Comparison of ENCODE assay signal across 2 cellular contexts in the genomic region with DNA sequence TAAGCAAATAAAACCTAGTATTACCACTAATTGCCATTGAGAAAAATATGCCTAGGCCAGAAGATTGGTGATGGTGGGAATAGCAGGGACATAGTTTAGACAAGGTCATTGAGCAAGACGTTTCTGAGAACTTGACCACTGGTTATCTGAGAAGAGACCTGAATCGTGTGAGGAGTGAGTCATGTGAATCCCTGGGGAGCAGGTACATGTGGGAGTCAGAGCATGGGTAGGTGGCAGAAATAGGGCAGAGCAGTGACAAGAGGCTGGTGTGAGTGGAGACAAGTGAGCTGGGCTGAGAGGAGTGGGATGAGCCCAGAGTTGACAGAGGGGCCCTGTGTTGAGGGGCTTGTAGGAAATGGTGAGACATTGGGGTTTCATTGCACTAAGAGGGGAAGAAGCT.
TF ChIP-seq lines count a peak whose summit lies in the region.

No MANE protein-coding gene starts in this region.

TF ChIP-seq in HepG2, 621 proteins besides CTCF, POLR2A, EP300 and RAD21:
- TF ChIP-seq POLR2AphosphoS5 (IDR thresholded peaks at IDR 0.05; ENCODE audit: low read depth, low read length) (peak; percentile 23; the same call in 1 of the 2 replicates), ARNT (IDR thresholded peaks at IDR 0.05) (no peak), POLR2G (IDR thresholded peaks at IDR 0.05; ENCODE audit: low read depth, low read length) (peak; percentile 46; the same call in 1 of the 2 replicates), RBM22 (optimal IDR thresholded peaks at IDR 0.05; ENCODE audit: low read length) (peak; percentile 79), SSRP1 (CRISPR knock-in tag; IDR thresholded peaks at IDR 0.05) (0 out of 2 replicates have a peak, but pooled peaks have one; percentile 32)
- TF ChIP-seq, protein P1, sequence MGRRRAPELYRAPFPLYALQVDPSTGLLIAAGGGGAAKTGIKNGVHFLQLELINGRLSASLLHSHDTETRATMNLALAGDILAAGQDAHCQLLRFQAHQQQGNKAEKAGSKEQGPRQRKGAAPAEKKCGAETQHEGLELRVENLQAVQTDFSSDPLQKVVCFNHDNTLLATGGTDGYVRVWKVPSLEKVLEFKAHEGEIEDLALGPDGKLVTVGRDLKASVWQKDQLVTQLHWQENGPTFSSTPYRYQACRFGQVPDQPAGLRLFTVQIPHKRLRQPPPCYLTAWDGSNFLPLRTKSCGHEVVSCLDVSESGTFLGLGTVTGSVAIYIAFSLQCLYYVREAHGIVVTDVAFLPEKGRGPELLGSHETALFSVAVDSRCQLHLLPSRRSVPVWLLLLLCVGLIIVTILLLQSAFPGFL (CRISPR knock-in tag; IDR thresholded peaks at IDR 0.05) = no peak
- TF ChIP-seq, protein P2, sequence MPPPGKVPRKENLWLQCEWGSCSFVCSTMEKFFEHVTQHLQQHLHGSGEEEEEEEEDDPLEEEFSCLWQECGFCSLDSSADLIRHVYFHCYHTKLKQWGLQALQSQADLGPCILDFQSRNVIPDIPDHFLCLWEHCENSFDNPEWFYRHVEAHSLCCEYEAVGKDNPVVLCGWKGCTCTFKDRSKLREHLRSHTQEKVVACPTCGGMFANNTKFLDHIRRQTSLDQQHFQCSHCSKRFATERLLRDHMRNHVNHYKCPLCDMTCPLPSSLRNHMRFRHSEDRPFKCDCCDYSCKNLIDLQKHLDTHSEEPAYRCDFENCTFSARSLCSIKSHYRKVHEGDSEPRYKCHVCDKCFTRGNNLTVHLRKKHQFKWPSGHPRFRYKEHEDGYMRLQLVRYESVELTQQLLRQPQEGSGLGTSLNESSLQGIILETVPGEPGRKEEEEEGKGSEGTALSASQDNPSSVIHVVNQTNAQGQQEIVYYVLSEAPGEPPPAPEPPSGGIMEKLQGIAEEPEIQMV (CRISPR knock-in tag; IDR thresholded peaks at IDR 0.05; ENCODE audit: low read depth) = no peak
TF ChIP-seq in HepG2: peak in this region for 4.

TF ChIP-seq in K562, 482 proteins besides CTCF, POLR2A, EP300 and RAD21 (continues in another document):
- TF ChIP-seq ELF4 (CRISPR knock-in tag; IDR thresholded peaks at IDR 0.05) (0 out of 2 replicates have a peak, but pooled peaks have one; percentile 58), CREB3L1 (IDR thresholded peaks at IDR 0.05; ENCODE audit: borderline replicate concordance, low read depth) (no peak), ZEB2 (IDR thresholded peaks at IDR 0.05) (peak; percentile 48; the same call in 1 of the 2 replicates), FOSL1 (tag; conservative IDR thresholded peaks at IDR 0.05) (peak; percentile 58), PHB2 (IDR thresholded peaks at IDR 0.05; ENCODE audit: low read depth) (no peak), IFI16 (CRISPR knock-in tag; IDR thresholded peaks at IDR 0.05) (no peak), NFYB (IDR thresholded peaks at IDR 0.05; ENCODE audit: extremely low read depth, insufficient read length) (no peak), ZNF778 (CRISPR knock-in tag; IDR thresholded peaks at IDR 0.05) (no peak), KDM4B (IDR thresholded peaks at IDR 0.05; ENCODE audit: borderline replicate concordance in 2 of 2, low read depth in 1 of 2) (no peak), MCM5 (IDR thresholded peaks at IDR 0.05; ENCODE audit: low read depth) (no peak), CBX5 (IDR thresholded peaks at IDR 0.05; ENCODE audit: borderline replicate concordance, low read depth) (no peak), CBFA2T3 (IDR thresholded peaks at IDR 0.05) (peak; percentile 12; the same call in 1 of the 2 replicates), LEF1 (IDR thresholded peaks at IDR 0.05) (no peak), ZNF277 (CRISPR knock-in tag; IDR thresholded peaks at IDR 0.05; ENCODE audit: borderline replicate concordance) (no peak), STAT6 (CRISPR knock-in tag; IDR thresholded peaks at IDR 0.05) (no peak), TARDBP (IDR thresholded peaks at IDR 0.05) (no peak), PTBP1 (IDR thresholded peaks at IDR 0.05; ENCODE audit: low read depth, low read length) (no peak), NELFE (IDR thresholded peaks at IDR 0.05; ENCODE audit: insufficient read depth, insufficient read length) (no peak), THRB (CRISPR knock-in tag; conservative IDR thresholded peaks at IDR 0.05) (no peak), ZNF140 (CRISPR knock-in tag; IDR thresholded peaks at IDR 0.05) (no peak), LCOR (CRISPR knock-in tag; IDR thresholded peaks at IDR 0.05) (no peak), WHSC1 (IDR thresholded peaks at IDR 0.05; ENCODE audit: low read length) (no peak), ZC3H8 (IDR thresholded peaks at IDR 0.05) (no peak), SIN3B (IDR thresholded peaks at IDR 0.05; ENCODE audit: low read depth) (no peak), MTA3 (IDR thresholded peaks at IDR 0.05; ENCODE audit: borderline replicate concordance) (no peak), OTX1 (CRISPR knock-in tag; IDR thresholded peaks at IDR 0.05) (peak; percentile 83), HDAC8 (tag; IDR thresholded peaks at IDR 0.05) (no peak), POLR3G (IDR thresholded peaks at IDR 0.05; ENCODE audit: extremely low read depth, insufficient read length, insufficient replicate concordance) (no peak), SREBF1 (IDR thresholded peaks at IDR 0.05; ENCODE audit: borderline replicate concordance, low read depth, low read length) (no peak), HMG20A (CRISPR knock-in tag; conservative IDR thresholded peaks at IDR 0.05) (no peak), CAMTA2 (CRISPR knock-in tag; conservative IDR thresholded peaks at IDR 0.05) (no peak), ZFP1 (CRISPR knock-in tag; IDR thresholded peaks at IDR 0.05) (no peak), GATAD2A (IDR thresholded peaks at IDR 0.05) (no peak), JUND (IDR thresholded peaks at IDR 0.05; ENCODE audit: borderline replicate concordance, low read depth, low read length) (peak; percentile 61), JUND (tag; IDR thresholded peaks at IDR 0.05; ENCODE audit: borderline replicate concordance, low read depth, low read length) (peak; percentile 55; the same call in 1 of the 3 replicates), SETDB1 (IDR thresholded peaks at IDR 0.05; ENCODE audit: low read length) (no peak), ZNF408 (CRISPR knock-in tag; IDR thresholded peaks at IDR 0.05; ENCODE audit: low read depth) (no peak)
- TF ChIP-seq, protein P3, sequence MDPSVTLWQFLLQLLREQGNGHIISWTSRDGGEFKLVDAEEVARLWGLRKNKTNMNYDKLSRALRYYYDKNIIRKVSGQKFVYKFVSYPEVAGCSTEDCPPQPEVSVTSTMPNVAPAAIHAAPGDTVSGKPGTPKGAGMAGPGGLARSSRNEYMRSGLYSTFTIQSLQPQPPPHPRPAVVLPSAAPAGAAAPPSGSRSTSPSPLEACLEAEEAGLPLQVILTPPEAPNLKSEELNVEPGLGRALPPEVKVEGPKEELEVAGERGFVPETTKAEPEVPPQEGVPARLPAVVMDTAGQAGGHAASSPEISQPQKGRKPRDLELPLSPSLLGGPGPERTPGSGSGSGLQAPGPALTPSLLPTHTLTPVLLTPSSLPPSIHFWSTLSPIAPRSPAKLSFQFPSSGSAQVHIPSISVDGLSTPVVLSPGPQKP (CRISPR knock-in tag; IDR thresholded peaks at IDR 0.05) = no peak
- TF ChIP-seq, protein P4, sequence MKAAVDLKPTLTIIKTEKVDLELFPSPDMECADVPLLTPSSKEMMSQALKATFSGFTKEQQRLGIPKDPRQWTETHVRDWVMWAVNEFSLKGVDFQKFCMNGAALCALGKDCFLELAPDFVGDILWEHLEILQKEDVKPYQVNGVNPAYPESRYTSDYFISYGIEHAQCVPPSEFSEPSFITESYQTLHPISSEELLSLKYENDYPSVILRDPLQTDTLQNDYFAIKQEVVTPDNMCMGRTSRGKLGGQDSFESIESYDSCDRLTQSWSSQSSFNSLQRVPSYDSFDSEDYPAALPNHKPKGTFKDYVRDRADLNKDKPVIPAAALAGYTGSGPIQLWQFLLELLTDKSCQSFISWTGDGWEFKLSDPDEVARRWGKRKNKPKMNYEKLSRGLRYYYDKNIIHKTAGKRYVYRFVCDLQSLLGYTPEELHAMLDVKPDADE (conservative IDR thresholded peaks at IDR 0.05; ENCODE audit: control insufficient read depth, low read depth, low read length) = no peak
- TF ChIP-seq, protein P5, sequence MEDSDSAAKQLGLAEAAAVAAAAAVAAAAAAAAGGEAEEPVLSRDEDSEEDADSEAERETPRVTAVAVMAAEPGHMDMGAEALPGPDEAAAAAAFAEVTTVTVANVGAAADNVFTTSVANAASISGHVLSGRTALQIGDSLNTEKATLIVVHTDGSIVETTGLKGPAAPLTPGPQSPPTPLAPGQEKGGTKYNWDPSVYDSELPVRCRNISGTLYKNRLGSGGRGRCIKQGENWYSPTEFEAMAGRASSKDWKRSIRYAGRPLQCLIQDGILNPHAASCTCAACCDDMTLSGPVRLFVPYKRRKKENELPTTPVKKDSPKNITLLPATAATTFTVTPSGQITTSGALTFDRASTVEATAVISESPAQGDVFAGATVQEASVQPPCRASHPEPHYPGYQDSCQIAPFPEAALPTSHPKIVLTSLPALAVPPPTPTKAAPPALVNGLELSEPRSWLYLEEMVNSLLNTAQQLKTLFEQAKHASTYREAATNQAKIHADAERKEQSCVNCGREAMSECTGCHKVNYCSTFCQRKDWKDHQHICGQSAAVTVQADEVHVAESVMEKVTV (CRISPR knock-in tag; IDR thresholded peaks at IDR 0.05) = no peak
- TF ChIP-seq, protein P6, sequence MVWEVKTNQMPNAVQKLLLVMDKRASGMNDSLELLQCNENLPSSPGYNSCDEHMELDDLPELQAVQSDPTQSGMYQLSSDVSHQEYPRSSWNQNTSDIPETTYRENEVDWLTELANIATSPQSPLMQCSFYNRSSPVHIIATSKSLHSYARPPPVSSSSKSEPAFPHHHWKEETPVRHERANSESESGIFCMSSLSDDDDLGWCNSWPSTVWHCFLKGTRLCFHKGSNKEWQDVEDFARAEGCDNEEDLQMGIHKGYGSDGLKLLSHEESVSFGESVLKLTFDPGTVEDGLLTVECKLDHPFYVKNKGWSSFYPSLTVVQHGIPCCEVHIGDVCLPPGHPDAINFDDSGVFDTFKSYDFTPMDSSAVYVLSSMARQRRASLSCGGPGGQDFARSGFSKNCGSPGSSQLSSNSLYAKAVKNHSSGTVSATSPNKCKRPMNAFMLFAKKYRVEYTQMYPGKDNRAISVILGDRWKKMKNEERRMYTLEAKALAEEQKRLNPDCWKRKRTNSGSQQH (CRISPR knock-in tag; IDR thresholded peaks at IDR 0.05) = peak; percentile 35; the same call in 1 of the 2 replicates
- TF ChIP-seq, protein P7, sequence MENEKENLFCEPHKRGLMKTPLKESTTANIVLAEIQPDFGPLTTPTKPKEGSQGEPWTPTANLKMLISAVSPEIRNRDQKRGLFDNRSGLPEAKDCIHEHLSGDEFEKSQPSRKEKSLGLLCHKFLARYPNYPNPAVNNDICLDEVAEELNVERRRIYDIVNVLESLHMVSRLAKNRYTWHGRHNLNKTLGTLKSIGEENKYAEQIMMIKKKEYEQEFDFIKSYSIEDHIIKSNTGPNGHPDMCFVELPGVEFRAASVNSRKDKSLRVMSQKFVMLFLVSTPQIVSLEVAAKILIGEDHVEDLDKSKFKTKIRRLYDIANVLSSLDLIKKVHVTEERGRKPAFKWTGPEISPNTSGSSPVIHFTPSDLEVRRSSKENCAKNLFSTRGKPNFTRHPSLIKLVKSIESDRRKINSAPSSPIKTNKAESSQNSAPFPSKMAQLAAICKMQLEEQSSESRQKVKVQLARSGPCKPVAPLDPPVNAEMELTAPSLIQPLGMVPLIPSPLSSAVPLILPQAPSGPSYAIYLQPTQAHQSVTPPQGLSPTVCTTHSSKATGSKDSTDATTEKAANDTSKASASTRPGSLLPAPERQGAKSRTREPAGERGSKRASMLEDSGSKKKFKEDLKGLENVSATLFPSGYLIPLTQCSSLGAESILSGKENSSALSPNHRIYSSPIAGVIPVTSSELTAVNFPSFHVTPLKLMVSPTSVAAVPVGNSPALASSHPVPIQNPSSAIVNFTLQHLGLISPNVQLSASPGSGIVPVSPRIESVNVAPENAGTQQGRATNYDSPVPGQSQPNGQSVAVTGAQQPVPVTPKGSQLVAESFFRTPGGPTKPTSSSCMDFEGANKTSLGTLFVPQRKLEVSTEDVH (IDR thresholded peaks at IDR 0.05; ENCODE audit: low read depth, partially characterized antibody) = no peak
